Comparison of ENCODE assay signal across 8 cellular contexts in the genomic region with DNA sequence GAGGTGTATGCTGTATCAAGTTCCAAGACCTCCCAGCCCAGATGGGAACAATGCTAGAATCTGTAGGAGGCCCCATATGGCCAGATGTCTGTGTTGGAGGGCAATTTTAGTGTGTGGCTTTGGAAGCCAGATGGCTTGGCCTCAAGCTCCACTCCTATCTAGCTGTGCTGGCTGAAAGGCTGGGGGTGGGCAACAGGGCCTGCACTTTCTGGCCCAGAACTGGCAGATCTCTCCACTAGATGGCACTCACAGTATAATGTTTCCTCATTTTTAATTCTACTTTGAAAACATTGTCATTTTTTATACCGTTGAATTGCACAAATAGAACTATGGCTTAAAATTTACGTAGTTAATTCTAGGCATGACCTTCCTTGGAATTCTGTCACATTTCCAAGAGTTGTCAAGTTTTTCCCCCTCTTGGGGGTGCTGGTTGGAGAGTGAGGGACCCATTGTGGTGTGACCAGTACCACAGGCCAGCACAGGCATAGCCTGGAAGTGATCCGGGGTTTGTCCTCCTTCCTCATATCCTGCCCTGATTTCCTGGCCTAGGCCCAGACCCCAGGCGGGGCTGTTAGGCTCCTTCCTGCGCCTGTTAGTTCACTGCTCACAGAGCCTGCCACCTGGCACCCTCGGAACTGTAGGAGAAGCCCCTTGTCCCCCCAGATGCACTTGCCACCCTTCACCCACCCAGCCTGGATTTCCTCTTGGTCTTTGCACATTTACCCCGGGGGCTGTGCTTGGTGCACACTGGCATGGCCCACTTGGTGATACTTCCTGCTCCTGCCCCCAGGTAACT. TPM values are rescaled to one million over a fixed set of nuclear protein-coding genes. Genes with fewer than 3 reads are reported as not detected.
DNase-seq lines count a peak whose midpoint lies in the region; ATAC-seq, FAIRE-seq and TF ChIP-seq lines count a peak whose summit lies in the region.

No MANE protein-coding gene starts in this region.

- ATAC-seq in HepG2 (peak; percentile 67), HG03175 (IDR thresholded peaks at IDR 0.05; ENCODE audit: unreplicated experiment) (no peak), HG03280 (IDR thresholded peaks at IDR 0.05; ENCODE audit: unreplicated experiment) (no peak)

- H4K20me1 ChIP-seq in HepG2 (ENCODE audit: insufficient read depth, low read length) = no peaks in the 10 kb centered on the region

- TF ChIP-seq POLR2A in HepG2 (IDR thresholded peaks at IDR 0.05; ENCODE audit: insufficient read depth in 1 of 2, low read depth in 2 of 2, low read length in 2 of 2) = no peak
- no peak for TF ChIP-seq POLR2A in transverse colon (IDR thresholded peaks at IDR 0.05)

- H3K9me3 ChIP-seq in HepG2 (ENCODE audit: low read length) (no peaks in the 10 kb centered on the region), transverse colon (no peaks in the 10 kb centered on the region)

- POLR2A ChIA-PET in HepG2 (lab: Yijun Ruan, JAX) = no interaction called here

- 18% methylated on average over 4 of the region's 7 CpGs for WGBS in HepG2 (ENCODE audit: low lambda C conversion rate)
- WGBS in transverse colon (ENCODE audit: low coverage in 1 of 2), 2 donors = 0 to 39% methylated on average over 3 to 7 of the region's 7 CpGs

- H3K27me3 ChIP-seq in HepG2 (ENCODE audit: control insufficient read depth in 1 of 2, insufficient read depth in 2 of 2, low read length in 2 of 2) (peaks cover 0 to 15% of the 10 kb centered on the region in 2 experiments; a peak in 4 of 5 replicates), transverse colon (no peaks in the 10 kb centered on the region)

- peak; percentile 66 for TF ChIP-seq CTCF in coronary artery (IDR thresholded peaks at IDR 0.05)
- peak; percentile 51 for TF ChIP-seq CTCF in HepG2 (CRISPR knock-in tag; IDR thresholded peaks at IDR 0.05)
- TF ChIP-seq CTCF in transverse colon (IDR thresholded peaks at IDR 0.05) = peak; percentile 47 to 62 (median 59)

- no peaks in the 10 kb centered on the region for H3K36me3 ChIP-seq in HepG2 (replicated peaks in 1 of 2; ENCODE audit: control insufficient read depth in 1 of 2, insufficient read depth in 2 of 2, low read length in 2 of 2)
- no peaks in the 10 kb centered on the region for H3K36me3 ChIP-seq in transverse colon

- no peak overlapping the region for H3K4me2 ChIP-seq in HepG2 (ENCODE audit: low read depth, low read length)

- TF ChIP-seq EP300 in HepG2 (IDR thresholded peaks at IDR 0.05; ENCODE audit: low read depth in 2 of 2, low read length in 2 of 2) (no peak), HepG2 (CRISPR knock-in tag; IDR thresholded peaks at IDR 0.05; ENCODE audit: borderline replicate concordance) (no peak), transverse colon (IDR thresholded peaks at IDR 0.05; ENCODE audit: low read depth) (no peak)

- intact Hi-C loops in HepG2 (cut with micrococcal nuclease; ENCODE audit: unreplicated experiment) = loop anchor here (1.0 kb wide), 1 partner anchor 104 kb away; no protein-coding TSS in a partner anchor
- intact Hi-C loops in transverse colon (cut with DNase I; ENCODE audit: low total_unique reads) = loop anchor here (2.0 kb wide), 1 partner anchor 105 kb away; no protein-coding TSS in a partner anchor

- BruUV-seq in HepG2 (replicated peaks; lab: Mats Ljungman, UMichigan) = no TSS peak

- H3K79me2 ChIP-seq in HepG2 (ENCODE audit: insufficient read depth, low read length) = no peaks in the 10 kb centered on the region

- no peak for TF ChIP-seq RAD21 in HepG2 (CRISPR knock-in tag; IDR thresholded peaks at IDR 0.05)

- H3K9ac ChIP-seq in HepG2 (ENCODE audit: insufficient read depth, low read depth, low read length) = no peak overlapping the region

- H3K4me3 ChIP-seq in coronary artery (no peak overlapping the region), HepG2 (replicated peaks in 1 of 3; ENCODE audit: insufficient read depth in 1 of 3, low read depth in 2 of 3, low read length in 3 of 3) (no peak overlapping the region), transverse colon (no peak overlapping the region)

- peak; percentile 37 for FAIRE-seq in HepG2 (lab: Jason Lieb, UNC)

- in situ Hi-C loops in HepG2 (cut with HindIII; ENCODE audit: extremely low pct_ligation_motif_present, low pct_unique_long_range_greater_than_20kb) (loop anchor here (5.0 kb wide), 1 partner anchor 105 kb away; no protein-coding TSS in a partner anchor), transverse colon (cut with MboI; ENCODE audit: low pct_ligation_motif_present in 1 of 4, low pct_unique_long_range_greater_than_20kb in 1 of 4, low sequenced_read_pairs in 3 of 4) (loop anchor here in 3 of 4 donors (5.0 to 10.0 kb wide), 2 partner anchors 103 to 105 kb away; no protein-coding TSS in a partner anchor)

- H3K4me1 ChIP-seq in HepG2 (ENCODE audit: insufficient read depth, low read length) (no peaks in the 10 kb centered on the region), transverse colon (peaks cover 0 to 5% (median 0%) of the 10 kb centered on the region in 4 donors)

- H3K27ac ChIP-seq in coronary artery = no peak overlapping the region
- no peak overlapping the region for H3K27ac ChIP-seq in HepG2 (ENCODE audit: extremely low read length, insufficient read depth, low read length)
- no peak overlapping the region for H3K27ac ChIP-seq in transverse colon

- H2AFZ ChIP-seq in HepG2 (ENCODE audit: low read length) = no peak overlapping the region

- DNase-seq in Daoy (ENCODE audit: low read depth) (peak; percentile 19), HT1080 (ENCODE audit: low read depth) (peak; percentile 50), OCI-M1 (lab: John Stamatoyannopoulos, UW) (peak; percentile 83), coronary artery (ENCODE audit: low spot score) (peak; percentile 74), HepG2 (ENCODE audit: low spot score) (no peak), transverse colon (no peak)

- CTCF ChIA-PET in HepG2 (lab: Yijun Ruan, JAX; ENCODE audit: low intra/inter-chr PET ratio, low total read pairs) = interaction anchor here (1.1 to 1.4 kb wide), 3 partner anchors 104 to 189 kb away, joined by 3 to 6 read pairs (median 4); no protein-coding TSS in a partner anchor

TF ChIP-seq in HepG2, 621 proteins besides CTCF, POLR2A, EP300 and RAD21:
- peak; percentile 31 for TF ChIP-seq STAG1 (CRISPR knock-in tag; IDR thresholded peaks at IDR 0.05)
- TF ChIP-seq, protein P1, sequence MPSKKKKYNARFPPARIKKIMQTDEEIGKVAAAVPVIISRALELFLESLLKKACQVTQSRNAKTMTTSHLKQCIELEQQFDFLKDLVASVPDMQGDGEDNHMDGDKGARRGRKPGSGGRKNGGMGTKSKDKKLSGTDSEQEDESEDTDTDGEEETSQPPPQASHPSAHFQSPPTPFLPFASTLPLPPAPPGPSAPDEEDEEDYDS (CRISPR knock-in tag; IDR thresholded peaks at IDR 0.05) = no peak

RNA-seq across cellular contexts. Expression of gene ARHGAP22, which starts 52.9 kb away (rescaled TPM):
- 6.2 and 17.1 TPM in 2 replicates for total RNA-seq in Daoy (2014; rRNA removed; shearing (Covaris generic))
- total RNA-seq in HT1080 (2014; rRNA removed; shearing (Covaris generic)) = 68.7 and 70.8 TPM in 2 replicates
- polyA plus RNA-seq in HT1080 (2015; cell fraction: cytosol; rRNA removed) = 80.9 and 98.9 TPM in 2 replicates
- 102 and 117 TPM in 2 replicates for polyA plus RNA-seq in HT1080 (2015; cell fraction: nucleus; rRNA removed)
- total RNA-seq in HepG2 (2016; rRNA removed; fragmentation: Illumina TruSeq; extraction: Trizol) (0.38 TPM in 1 of 2 replicates, not detected in the other), transverse colon (1 to 10 TPM in 3 of 4 donors, not detected in 1; 1.4 to 3.4 (median 1.7) TPM)
- total RNA-seq in HepG2 (2016; cell fraction: cytosol; rRNA removed; fragmentation: Illumina TruSeq; extraction: Trizol; ENCODE audit: low read depth) = 0.20 and 0.26 TPM in 2 replicates
- total RNA-seq in HepG2 (2016; cell fraction: insoluble cytoplasmic fraction; rRNA removed; fragmentation: Illumina TruSeq; extraction: Trizol) = 0.18 and 0.24 TPM in 2 replicates
- total RNA-seq in HepG2 (2016; cell fraction: membrane; rRNA removed; fragmentation: Illumina TruSeq; extraction: Trizol) = 0.25 and 0.34 TPM in 2 replicates
- total RNA-seq in HepG2 (2016; cell fraction: nucleus; rRNA removed; fragmentation: Illumina TruSeq; extraction: Trizol) = not detected in 2 replicates
- polyA plus RNA-seq in HepG2 (2011; rRNA removed) = 0.05 and 0.08 TPM in 2 replicates
- polyA plus RNA-seq in HepG2 (2011; cell fraction: cytosol; rRNA removed) = 0.04 TPM in 2 replicates
- 0.16 and 0.23 TPM in 2 replicates for polyA plus RNA-seq in HepG2 (2011; cell fraction: nucleus; rRNA removed)
- 0.07 TPM in 1 of 2 replicates, not detected in the other for polyA plus RNA-seq in HepG2 (2012)
- polyA plus RNA-seq in HepG2 (2016; cell fraction: cytosol; fragmentation: Illumina TruSeq; extraction: Trizol; ENCODE audit: low read depth) = 0.08 and 0.14 TPM in 2 replicates
- polyA plus RNA-seq in HepG2 (2016; cell fraction: insoluble cytoplasmic fraction; fragmentation: Illumina TruSeq; extraction: Trizol; ENCODE audit: low read depth) = 0.11 TPM in 2 replicates
- polyA plus RNA-seq in HepG2 (2016; cell fraction: membrane; fragmentation: Illumina TruSeq; extraction: Trizol; ENCODE audit: low read depth) = 0.09 and 0.40 TPM in 2 replicates
- 0.56 TPM in 1 of 2 replicates, not detected in the other for polyA plus RNA-seq in HepG2 (2016; cell fraction: nucleus; fragmentation: Illumina TruSeq; extraction: Trizol; ENCODE audit: insufficient read depth, low read depth)
- 0.10 TPM in 1 of 2 replicates, not detected in the other for polyA minus RNA-seq in HepG2 (2011; rRNA and poly(A)+ RNA removed; ENCODE audit: low replicate concordance)
- polyA minus RNA-seq in HepG2 (2011; cell fraction: cytosol; rRNA and poly(A)+ RNA removed) = not detected in 2 replicates
- not detected in 2 replicates for polyA minus RNA-seq in HepG2 (2011; cell fraction: nucleus; rRNA and poly(A)+ RNA removed)

Comparison
In these comparisons a context has a peak if more than half of its experiments do, and no peak if none do; other contexts are left out.
1. DNase-seq: peak in Daoy (single experiment), HT1080 (single experiment), OCI-M1 (single experiment) and coronary artery (single experiment); none in HepG2 (single experiment) and transverse colon (single experiment).
2. Peak in every context shown above with its lines, with median percentiles within 50 percentile points of each other: CTCF ChIP-seq.